20 cellular contexts compared by ENCODE assay signal in genomic region chr13:110062077-110062776, GRCh38.
DNase-seq lines count a peak whose midpoint lies in the region; ATAC-seq, FAIRE-seq and TF ChIP-seq lines count a peak whose summit lies in the region.
"Had no signal": no experiment of that assay in that cellular context is flagged by ENCODE, and none has a peak within 500 bp of the region (broad histone marks: within the 10 kb centered on the region; RNA-seq: fewer than 3 reads in every experiment).

No MANE protein-coding gene starts in this region.

- no peaks in the 10 kb centered on the region for H3K9me3 ChIP-seq in astrocyte (ENCODE audit: insufficient read depth, low read depth, low read length)
- H3K9me3 ChIP-seq: suprapubic skin had no signal

- no peaks in the 10 kb centered on the region for H3K36me3 Mint-ChIP-seq in astrocyte (ENCODE audit: low read depth, unreplicated experiment)
- H3K36me3 Mint-ChIP-seq in stimulated activated effector memory CD8-positive, alpha-beta T cell treated with anti-CD3 and anti-CD28 coated beads, Interleukin-12 subunit alpha, Interleukin-12 subunit beta, amount 100 ng/mL, for 72 hours, result no peaks in the 10 kb centered on the region

- H3K27ac Mint-ChIP-seq in astrocyte (ENCODE audit: unreplicated experiment), result no peak overlapping the region
- no peak overlapping the region for H3K27ac Mint-ChIP-seq in stimulated activated effector memory CD8-positive, alpha-beta T cell treated with anti-CD3 and anti-CD28 coated beads, Interleukin-12 subunit alpha, Interleukin-12 subunit beta, amount 100 ng/mL, for 72 hours
- H3K27ac Mint-ChIP-seq: activated T-helper 2 cell treated with anti-CD3 and anti-CD28 coated beads, Interferon-gamma antibody, Interleukin-2, Interleukin-4, amounts not matched to agents 10 μg/mL and 5 μg/mL and 100 μg/mL, durations not matched to agents 14 hours and 24 hours and 36 hours had no signal

- H3K27me3 Mint-ChIP-seq in astrocyte (ENCODE audit: low read depth, unreplicated experiment), result no peaks in the 10 kb centered on the region

- no peaks in the 10 kb centered on the region for H3K9me3 Mint-ChIP-seq in astrocyte (ENCODE audit: unreplicated experiment)
- H3K9me3 Mint-ChIP-seq in stimulated activated effector memory CD8-positive, alpha-beta T cell treated with anti-CD3 and anti-CD28 coated beads, Interleukin-12 subunit alpha, Interleukin-12 subunit beta, amount 100 ng/mL, for 72 hours, result no peaks in the 10 kb centered on the region
- H3K9me3 Mint-ChIP-seq: activated T-helper 2 cell treated with anti-CD3 and anti-CD28 coated beads, Interferon-gamma antibody, Interleukin-2, Interleukin-4, amounts not matched to agents 10 μg/mL and 5 μg/mL and 100 μg/mL, durations not matched to agents 14 hours and 24 hours and 36 hours had no signal

- no peak overlapping the region for H3K4me3 Mint-ChIP-seq in astrocyte (ENCODE audit: unreplicated experiment)
- no peak overlapping the region for H3K4me3 Mint-ChIP-seq in stimulated activated effector memory CD8-positive, alpha-beta T cell treated with anti-CD3 and anti-CD28 coated beads, Interleukin-12 subunit alpha, Interleukin-12 subunit beta, amount 100 ng/mL, for 72 hours

- no peak overlapping the region for H3K4me3 ChIP-seq in astrocyte (ENCODE audit: insufficient read depth, low read depth, low read length)
- H3K4me3 ChIP-seq: suprapubic skin had no signal

- ATAC-seq in left ventricle myocardium superior (peak; percentile 97), HG03280 (IDR thresholded peaks at IDR 0.05; ENCODE audit: unreplicated experiment) (no peak)
- ATAC-seq in stimulated activated effector memory CD8-positive, alpha-beta T cell treated with anti-CD3 and anti-CD28 coated beads, Interleukin-12 subunit alpha, Interleukin-12 subunit beta, amount 100 ng/mL, for 72 hours, result peak; percentile 13

- H3K4me1 ChIP-seq in astrocyte (ENCODE audit: insufficient read depth, low read length), result no peaks in the 10 kb centered on the region
- H3K4me1 ChIP-seq: suprapubic skin had no signal

- H3K27ac ChIP-seq in astrocyte (ENCODE audit: low read depth, low read length), result no peak overlapping the region
- H3K27ac ChIP-seq: C4-2B, suprapubic skin, VCaP had no signal

- TF ChIP-seq CTCF in astrocyte (IDR thresholded peaks at IDR 0.05; ENCODE audit: insufficient read depth, low read depth, low read length), result no peak

- H3K4me1 Mint-ChIP-seq in astrocyte (ENCODE audit: low read depth, unreplicated experiment), result peaks cover 6% of the 10 kb centered on the region
- H3K4me1 Mint-ChIP-seq in stimulated activated effector memory CD8-positive, alpha-beta T cell treated with anti-CD3 and anti-CD28 coated beads, Interleukin-12 subunit alpha, Interleukin-12 subunit beta, amount 100 ng/mL, for 72 hours, result no peaks in the 10 kb centered on the region

- no peaks in the 10 kb centered on the region for H3K27me3 ChIP-seq in astrocyte (ENCODE audit: insufficient read depth, low read length)
- H3K27me3 ChIP-seq: suprapubic skin had no signal

- H3K36me3 ChIP-seq in astrocyte (ENCODE audit: insufficient read depth, low read length), result no peaks in the 10 kb centered on the region
- H3K36me3 ChIP-seq: suprapubic skin had no signal

- H3K9ac ChIP-seq in astrocyte (ENCODE audit: low read length), result no peak overlapping the region

- FAIRE-seq in astrocyte (lab: Jason Lieb, UNC), result no peak
- FAIRE-seq: endothelial cell of umbilical vein had no signal

- DNase-seq in HK-2 (ENCODE audit: unreplicated experiment), result peak; percentile 46
- peak; percentile 32 for DNase-seq in astrocyte (ENCODE audit: low read depth)
- DNase-seq in left ventricle myocardium superior, result peak; percentile 79
- DNase-seq in stimulated activated effector memory CD8-positive, alpha-beta T cell treated with anti-CD3 and anti-CD28 coated beads, Interleukin-12 subunit alpha, Interleukin-12 subunit beta, amount 100 ng/mL, for 72 hours (ENCODE audit: low spot score in 2 of 2), result no peak
- no peak for DNase-seq in NCI-H1436 (lab: John Stamatoyannopoulos, UW)
- no peak for DNase-seq in stimulated activated CD4-positive, alpha-beta T cell treated with anti-CD3 and anti-CD28 coated beads, Interleukin-2, amount 100 ng/mL, for 24 hours
- DNase-seq: activated CD8-positive, alpha-beta memory T cell treated with anti-CD3 and anti-CD28 coated beads for 24 hours; amniotic stem cell; islet precursor cell; Kasumi-1; NCI-H187 treated with DMSO at 0.1 percent for 48 hours; NCI-H526; stimulated activated CD4-positive, alpha-beta T cell treated with anti-CD3 and anti-CD28 coated beads, Interleukin-1b, Interleukin-23, amount 100 ng/mL, for 48 hours; SW 1271 had no signal

- no peaks in the 10 kb centered on the region for H3K79me2 ChIP-seq in astrocyte (ENCODE audit: insufficient read depth, low read length)

- no peak overlapping the region for H2AFZ ChIP-seq in astrocyte (ENCODE audit: low read depth, low read length)

- no peak overlapping the region for H3K4me2 ChIP-seq in astrocyte (ENCODE audit: low read length)

- no peaks in the 10 kb centered on the region for H4K20me1 ChIP-seq in astrocyte (ENCODE audit: insufficient read depth, low read length)

- intact Hi-C loops in left ventricle myocardium superior (cut with micrococcal nuclease), result no loop called here

Comparison
In these comparisons a context has a peak if more than half of its experiments do, and no peak if none do; other contexts are left out.
1. DNase-seq: peak in HK-2 (single experiment), astrocyte (single experiment) and left ventricle myocardium superior (single experiment); none in stimulated activated effector memory CD8-positive, alpha-beta T cell treated with anti-CD3 and anti-CD28 coated beads, Interleukin-12 subunit alpha, Interleukin-12 subunit beta, amount 100 ng/mL, for 72 hours (0 of 2), NCI-H1436 (single experiment) and stimulated activated CD4-positive, alpha-beta T cell treated with anti-CD3 and anti-CD28 coated beads, Interleukin-2, amount 100 ng/mL, for 24 hours (0 of 2).